In the genomic region with DNA sequence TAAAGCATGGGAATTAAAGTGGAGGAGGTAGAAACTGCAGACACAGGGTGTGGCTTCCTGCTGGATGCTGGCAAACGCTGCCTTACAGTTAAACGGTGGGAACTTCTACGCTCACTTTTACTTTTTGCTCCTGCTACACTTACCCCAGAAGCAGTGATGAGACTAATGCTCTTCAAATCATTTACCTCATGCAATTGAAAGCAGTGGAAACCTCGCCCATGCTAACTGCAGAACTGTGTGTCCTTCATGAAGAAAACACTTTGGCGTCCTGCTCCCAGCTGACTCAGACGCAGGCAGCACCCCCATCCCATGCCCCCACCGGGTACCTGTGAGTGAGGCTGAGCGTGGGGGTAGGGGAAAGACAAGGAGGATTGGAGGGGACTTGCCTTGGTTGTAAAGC, we compare ENCODE assay signal across 20 cellular contexts. TPM values are rescaled to one million over a fixed set of nuclear protein-coding genes. Genes with fewer than 3 reads are reported as not detected.
DNase-seq lines count a peak whose midpoint lies in the region; ATAC-seq and TF ChIP-seq lines count a peak whose summit lies in the region.
"Had no signal": no experiment of that assay in that cellular context is flagged by ENCODE, and none has a peak within 500 bp of the region (broad histone marks: within the 10 kb centered on the region; RNA-seq: fewer than 3 reads in every experiment).

No MANE protein-coding gene starts in this region.

- no peak for ATAC-seq in IMR-90 (ENCODE audit: low read depth)
- ATAC-seq in foreskin keratinocyte: peak; percentile 38
- no peak for ATAC-seq in HG03460 (IDR thresholded peaks at IDR 0.05; ENCODE audit: unreplicated experiment)
- no peak for ATAC-seq in HG03097 (IDR thresholded peaks at IDR 0.05; ENCODE audit: low FRiP score, unreplicated experiment)
- ATAC-seq: CD8-positive, alpha-beta T cell had no signal

- H3K9me1 ChIP-seq in IMR-90 (ENCODE audit: insufficient read depth, low read length): peaks cover 12% of the 10 kb centered on the region; the same call in 1 of the 2 replicates

- peaks cover 6% of the 10 kb centered on the region for H3K4me1 ChIP-seq in ACC112 (ENCODE audit: control insufficient read depth, insufficient read depth, low read length, unreplicated experiment)
- peaks cover 17% of the 10 kb centered on the region for H3K4me1 ChIP-seq in IMR-90 (ENCODE audit: control insufficient read depth, insufficient read depth, low read length)
- H3K4me1 ChIP-seq in foreskin keratinocyte: peaks cover 14% of the 10 kb centered on the region
- H3K4me1 ChIP-seq: Peyer's patch had no signal

- H3K4me1 Mint-ChIP-seq in nephron: no peaks in the 10 kb centered on the region

- POLR2A ChIA-PET in IMR-90 (lab: Charles Lee; ENCODE audit: unreplicated experiment): no interaction called here

- intact Hi-C loops in IMR-90 (cut with micrococcal nuclease): no loop called here

- H2BK5ac ChIP-seq in IMR-90 (ENCODE audit: low read depth, low read length, poor library complexity, severe bottlenecking): peak overlapping the region; percentile 49

- H3K4ac ChIP-seq in IMR-90 (ENCODE audit: low read depth, low read length): peak overlapping the region; percentile 62; the same call in 1 of the 2 replicates

- no peaks in the 10 kb centered on the region for H3K79me2 ChIP-seq in ACC112 (ENCODE audit: control insufficient read depth, insufficient read depth, low read length, unreplicated experiment)

- H3K27ac Mint-ChIP-seq in nephron: peak overlapping the region in 2 of 3 experiments; percentile 42 to 70
- H3K27ac Mint-ChIP-seq: CD8-positive, alpha-beta T cell had no signal

- H3K23ac ChIP-seq in IMR-90 (ENCODE audit: low read depth, low read length): 0 out of 2 replicates have a peak overlapping the region, but pooled peaks have one; percentile 25

- H3K4me2 ChIP-seq in IMR-90 (ENCODE audit: low read depth, low read length): peak overlapping the region; percentile 3; the same call in 1 of the 2 replicates
- H3K4me2 ChIP-seq: SK-N-SH had no signal

- H4K20me1 ChIP-seq in IMR-90 (ENCODE audit: insufficient read depth, low read length): no peaks in the 10 kb centered on the region

- BruUV-seq in IMR-90 (replicated peaks; lab: Mats Ljungman, UMichigan): no TSS peak

- H2BK20ac ChIP-seq in IMR-90 (ENCODE audit: low read depth, low read length): no peak overlapping the region; the same call in 1 of the 2 replicates

- no peak for DNase-seq in IMR-90
- no peak for DNase-seq in foreskin keratinocyte
- DNase-seq in NCI-H1694 (lab: John Stamatoyannopoulos, UW): no peak
- DNase-seq in NCI-H1694 treated with DMSO at 0.1 percent for 48 hours (lab: John Stamatoyannopoulos, UW): no peak
- DNase-seq: CD8-positive, alpha-beta T cell; DND-41; HCEC 1CT; MV-4-11; NCI-H1436; NCI-H2081 treated with DMSO at 0.1 percent for 48 hours; NCI-H510A treated with DMSO at 0.1 percent for 48 hours; Peyer's patch; SHP77; SK-N-SH had no signal

- peak overlapping the region; percentile 30 to 50; a peak in 2 of 4 replicates for H4K8ac ChIP-seq in IMR-90 (ENCODE audit: low read depth in 2 of 2, low read length in 2 of 2)

- H3K36me3 ChIP-seq in ACC112 (ENCODE audit: insufficient read depth, low read length) (no peaks in the 10 kb centered on the region), IMR-90 (ENCODE audit: control insufficient read depth, insufficient read depth, low read length) (peaks cover 7% of the 10 kb centered on the region)

- no peak overlapping the region; the same call in 1 of the 2 replicates for H3K4me3 ChIP-seq in ACC112 (ENCODE audit: low read depth, low read length)
- H3K4me3 ChIP-seq in IMR-90 (ENCODE audit: insufficient read depth, low read depth, low read length): no peak overlapping the region
- H3K4me3 ChIP-seq: Peyer's patch had no signal

- CTCF ChIA-PET in IMR-90 (lab: Yijun Ruan, JAX): no interaction called here

- H3K27ac ChIP-seq in ACC112 (ENCODE audit: low read depth, low read length) (no peak overlapping the region), IMR-90 (ENCODE audit: insufficient read depth, low read length) (peak overlapping the region; percentile 29), foreskin keratinocyte (no peak overlapping the region)
- H3K27ac ChIP-seq: HL-60, Peyer's patch had no signal

- in situ Hi-C loops in IMR-90 (cut with MboI; ENCODE audit: low sequenced_read_pairs): no loop called here

- no peak overlapping the region for H3K56ac ChIP-seq in IMR-90 (ENCODE audit: extremely low read depth, insufficient read depth, low read length)

- dilution Hi-C loops in IMR-90 (cut with HindIII; ENCODE audit: low sequenced_read_pairs, unreplicated experiment): no loop called here

- peak overlapping the region; percentile 26; the same call in 1 of the 2 replicates for H2AK5ac ChIP-seq in IMR-90 (ENCODE audit: low read depth, low read length)

- H3K14ac ChIP-seq in IMR-90 (replicated peaks; ENCODE audit: low read depth, low read length): 0 out of 2 replicates have a peak overlapping the region, but pooled peaks have one; percentile 18

- no peak overlapping the region; the same call in 1 of the 2 replicates for H3K18ac ChIP-seq in IMR-90 (ENCODE audit: low read depth, low read length)

- peaks cover 20% of the 10 kb centered on the region for H3K36me3 Mint-ChIP-seq in nephron (ENCODE audit: low read depth)

- no peaks in the 10 kb centered on the region for H3K9me3 Mint-ChIP-seq in nephron

- no peak for TF ChIP-seq RAD21 in IMR-90 (IDR thresholded peaks at IDR 0.05; ENCODE audit: low read length)

- no peak for TF ChIP-seq CTCF in IMR-90 (conservative IDR thresholded peaks at IDR 0.05; ENCODE audit: low read depth, low read length)
- no peak for TF ChIP-seq CTCF in foreskin keratinocyte (conservative IDR thresholded peaks at IDR 0.05)
- TF ChIP-seq CTCF in nephron (IDR thresholded peaks at IDR 0.05; ENCODE audit: unreplicated experiment in 3 of 3): no peak

- peak overlapping the region; percentile 42; the same call in 1 of the 2 replicates for H2BK120ac ChIP-seq in IMR-90 (ENCODE audit: low read depth, low read length)

- H2AFZ ChIP-seq in ACC112 (ENCODE audit: low read length, unreplicated experiment) (peak overlapping the region; percentile 23), IMR-90 (replicated peaks; ENCODE audit: low read length, poor library complexity) (peak overlapping the region; percentile 46)

- H2BK15ac ChIP-seq in IMR-90 (ENCODE audit: low read depth, low read length): no peak overlapping the region; the same call in 2 of the 3 replicates

- no peaks in the 10 kb centered on the region for H3K9me3 ChIP-seq in IMR-90 (ENCODE audit: control insufficient read depth, insufficient read depth, low read length)
- H3K9me3 ChIP-seq: Peyer's patch, SK-N-SH had no signal

- H3K4me3 Mint-ChIP-seq in nephron: no peak overlapping the region
- H3K4me3 Mint-ChIP-seq: CD8-positive, alpha-beta T cell had no signal

- no peak overlapping the region for H3K9ac ChIP-seq in IMR-90 (ENCODE audit: low read depth, low read length)
- H3K9ac ChIP-seq: SK-N-SH had no signal

- no peaks in the 10 kb centered on the region for H3K27me3 Mint-ChIP-seq in nephron (ENCODE audit: low read depth)

- peak overlapping the region; percentile 82 for H4K91ac ChIP-seq in IMR-90 (ENCODE audit: insufficient read depth, low read depth, low read length)

- H3K27me3 ChIP-seq in ACC112 (ENCODE audit: insufficient read depth, low read length) (no peaks in the 10 kb centered on the region), IMR-90 (ENCODE audit: control insufficient read depth, insufficient read depth, low read length) (no peaks in the 10 kb centered on the region), foreskin keratinocyte (no peaks in the 10 kb centered on the region)
- H3K27me3 ChIP-seq: Peyer's patch had no signal

- peak overlapping the region; percentile 26; the same call in 1 of the 2 replicates for H4K5ac ChIP-seq in IMR-90 (ENCODE audit: low read depth, low read length)

- 93% methylated on average over 3 of the region's 8 CpGs; no CpG with 5 or more reads in 1 of the 2 experiments for WGBS in IMR-90 (ENCODE audit: extremely low coverage in 2 of 2, insufficient read length in 1 of 2), 2 experiments

- no peak for TF ChIP-seq POLR2A in IMR-90 (IDR thresholded peaks at IDR 0.05; ENCODE audit: low read depth, low read length)

- peak overlapping the region; percentile 37 for H2AK9ac ChIP-seq in IMR-90 (replicated peaks; ENCODE audit: low read depth, low read length, poor library complexity)

- H3K79me1 ChIP-seq in IMR-90 (ENCODE audit: low read depth in 1 of 2, low read length in 2 of 2): no peaks in the 10 kb centered on the region

TF ChIP-seq in IMR-90, 13 proteins besides CTCF, POLR2A, EP300 and RAD21:
- no peak for TF ChIP-seq MAFK (IDR thresholded peaks at IDR 0.05; ENCODE audit: low read depth, low read length)
- TF ChIP-seq SMC3 (IDR thresholded peaks at IDR 0.05; ENCODE audit: low read depth, low read length): no peak
- TF ChIP-seq MAZ (IDR thresholded peaks at IDR 0.05; ENCODE audit: borderline replicate concordance, low read depth, low read length): no peak
- no peak for TF ChIP-seq NFE2L2 (IDR thresholded peaks at IDR 0.05; ENCODE audit: low read depth, low read length)
- no peak for TF ChIP-seq CEBPB (IDR thresholded peaks at IDR 0.05; ENCODE audit: low read depth, low read length)
- no peak for TF ChIP-seq MXI1 (IDR thresholded peaks at IDR 0.05; ENCODE audit: borderline replicate concordance, low read depth, low read length)

RNA-seq across cellular contexts. Expression of gene UPK1B, which starts 31.8 kb away (rescaled TPM):
- 0.28 and 0.36 TPM in 2 replicates for total RNA-seq in IMR-90 (2012; rRNA removed)
- polyA plus RNA-seq in IMR-90 (2012; rRNA removed): 0.40 and 0.55 TPM in 2 replicates
- polyA plus RNA-seq in IMR-90 (2012; cell fraction: cytosol; rRNA removed): 0.18 and 0.19 TPM in 2 replicates
- 0.02 and 0.05 TPM in 2 replicates for polyA plus RNA-seq in IMR-90 (2012; cell fraction: nucleus; rRNA removed; ENCODE audit: low replicate concordance)
- 1.9 and 4.8 TPM in 2 replicates for total RNA-seq in foreskin keratinocyte
- 2.3 and 5.5 TPM in 2 replicates for polyA plus RNA-seq in foreskin keratinocyte
- total RNA-seq: CD8-positive, alpha-beta T cell; Peyer's patch had no signal
- polyA plus RNA-seq: BJ, SK-N-SH had no signal

RNA-seq across cellular contexts. Expression of gene B4GALT4, which starts 35.5 kb away (rescaled TPM):
- total RNA-seq in IMR-90 (2012; rRNA removed): 30.3 and 30.6 TPM in 2 replicates
- polyA plus RNA-seq in IMR-90 (2012; rRNA removed): 23.0 and 27.0 TPM in 2 replicates
- polyA plus RNA-seq in IMR-90 (2012; cell fraction: cytosol; rRNA removed): 7.5 and 10.5 TPM in 2 replicates
- polyA plus RNA-seq in IMR-90 (2012; cell fraction: nucleus; rRNA removed; ENCODE audit: low replicate concordance): 5.1 and 22.2 TPM in 2 replicates
- 21.2 and 23.8 TPM in 2 replicates for total RNA-seq in foreskin keratinocyte
- polyA plus RNA-seq in foreskin keratinocyte: 16.1 and 17.6 TPM in 2 replicates

RNA-seq across cellular contexts. Expression of gene TEX55, which starts 59.2 kb away (rescaled TPM):
- total RNA-seq in IMR-90 (2012; rRNA removed) (not detected in 2 replicates), foreskin keratinocyte (not detected in 2 replicates)
- polyA plus RNA-seq in IMR-90 (2012; rRNA removed) (not detected in 2 replicates), foreskin keratinocyte (not detected in 2 replicates)
- not detected in 2 replicates for polyA plus RNA-seq in IMR-90 (2012; cell fraction: cytosol; rRNA removed)
- not detected in 2 replicates for polyA plus RNA-seq in IMR-90 (2012; cell fraction: nucleus; rRNA removed; ENCODE audit: low replicate concordance)
- total RNA-seq: CD8-positive, alpha-beta T cell; Peyer's patch had no signal
- polyA plus RNA-seq: BJ, SK-N-SH had no signal
